In genomic region chr17:920190-920589, GRCh38 we compare ENCODE assay signal across 26 cellular contexts. TPM values are rescaled to one million over a fixed set of nuclear protein-coding genes. Genes with fewer than 3 reads are reported as not detected.
A peak's percentile ranks its signal among the peaks of the same experiment; 100 is the strongest.
DNase-seq lines count a peak whose midpoint lies in the region; FAIRE-seq and TF ChIP-seq lines count a peak whose summit lies in the region.
"Had no signal": no experiment of that assay in that cellular context is flagged by ENCODE, and none has a peak within 500 bp of the region (broad histone marks: within the 10 kb centered on the region; RNA-seq: fewer than 3 reads in every experiment).

No MANE protein-coding gene starts in this region.

- CTCF ChIA-PET in RWPE1 (lab: Yijun Ruan, JAX) = no interaction called here

- H4K91ac ChIP-seq in neuronal stem cell (ENCODE audit: low read depth, low read length, poor library complexity) = no peak overlapping the region

- peak overlapping the region; percentile 28 for H3K18ac ChIP-seq in neuronal stem cell (ENCODE audit: low read length)

- H3K4me1 ChIP-seq in kidney (ENCODE audit: control insufficient read depth in 1 of 2, insufficient read depth in 1 of 2, low read depth in 1 of 2, low read length in 2 of 2) (no peaks in the 10 kb centered on the region), neuronal stem cell (ENCODE audit: control insufficient read depth in 2 of 2, insufficient read depth in 1 of 2, low read depth in 1 of 2, low read length in 2 of 2) (peaks cover 11 to 12% of the 10 kb centered on the region in 2 donors)

- no peak overlapping the region for H2AK5ac ChIP-seq in neuronal stem cell (ENCODE audit: low read depth, low read length)

- no peak overlapping the region for H2BK120ac ChIP-seq in neuronal stem cell (ENCODE audit: low read depth, low read length)

- no CpG with 5 or more reads among the region's 16 CpGs for WGBS in neuronal stem cell (ENCODE audit: extremely low coverage in 2 of 2, insufficient read length in 2 of 2, insufficient replicate concordance in 1 of 2), 2 donors

- intact Hi-C loops in kidney (cut with DNase I) = no loop called here

- H3K23ac ChIP-seq in neuronal stem cell (ENCODE audit: low read depth, low read length, poor library complexity) = no peak overlapping the region

- H2BK5ac ChIP-seq in neuronal stem cell (ENCODE audit: low read length) = no peak overlapping the region

- no peak overlapping the region for H3K14ac ChIP-seq in neuronal stem cell (ENCODE audit: low read length)

- H3K9me3 ChIP-seq in kidney (ENCODE audit: control insufficient read depth in 1 of 2, low read length in 2 of 2) (no peaks in the 10 kb centered on the region), neuronal stem cell (replicated peaks in 1 of 2; ENCODE audit: control insufficient read depth in 2 of 2, insufficient read depth in 1 of 2, low read depth in 1 of 2, low read length in 2 of 2) (peaks cover 11 to 50% of the 10 kb centered on the region in 2 donors)
- H3K9me3 ChIP-seq: MG63 had no signal

- H3K4ac ChIP-seq in neuronal stem cell (ENCODE audit: low read length) = no peak overlapping the region

- POLR2A ChIA-PET in RWPE1 (lab: Yijun Ruan, JAX; ENCODE audit: low non-redundant PET) = no interaction called here

- H3K79me1 ChIP-seq in neuronal stem cell (ENCODE audit: low read depth, low read length) = peaks cover 11% of the 10 kb centered on the region

- H4K8ac ChIP-seq in neuronal stem cell (ENCODE audit: low read depth, low read length) = no peak overlapping the region

- no peak overlapping the region for H2BK15ac ChIP-seq in neuronal stem cell (ENCODE audit: low read length)

- H2AFZ ChIP-seq in neuronal stem cell (ENCODE audit: low read length) = no peak overlapping the region
- H2AFZ ChIP-seq: GM23338 had no signal

- H3K9ac ChIP-seq in kidney (ENCODE audit: low read length in 2 of 2) (no peak overlapping the region), neuronal stem cell (ENCODE audit: low read depth, low read length, poor library complexity) (no peak overlapping the region)
- H3K9ac ChIP-seq: BLaER1 treated with 17β-estradiol and CSF1 and Interleukin-3, amounts not matched to agents 10 nM and 100 nM had no signal

- no peak for DNase-seq in RWPE1 (ENCODE audit: low spot score)
- DNase-seq in kidney = peak; percentile 58
- DNase-seq in neuronal stem cell (ENCODE audit: low spot score) = no peak
- DNase-seq in activated T-cell treated with anti-CD3 and anti-CD28 coated beads, Interleukin-2, amount 50 U/mL, for 1 hour = no peak
- DNase-seq in activated naive CD4-positive, alpha-beta T cell treated with anti-CD3 and anti-CD28 coated beads, Interleukin-2, amount 50 U/mL, for 16 hours = no peak
- no peak for DNase-seq in DMS79 treated with DMSO at 0.1 percent for 48 hours (lab: John Stamatoyannopoulos, UW)
- DNase-seq in DMS114 treated with DMSO at 0.1 percent for 48 hours (lab: John Stamatoyannopoulos, UW; ENCODE audit: unreplicated experiment) = no peak
- DNase-seq: AML-193; CD4-positive, alpha-beta T cell; EL; GDM1; HCEC 1CT; IMR-90; KG1; MG63; NCI-H1105 treated with DMSO at 0.1 percent for 48 hours; NCI-H146; NCI-H1930; NCI-H2107; NCI-H524; NCI-H774; SHP77 had no signal

- H2BK12ac ChIP-seq in neuronal stem cell (ENCODE audit: low read length) = no peak overlapping the region

- H3K27ac ChIP-seq in RWPE1 = peak overlapping the region; percentile 98
- no peak overlapping the region for H3K27ac ChIP-seq in kidney (ENCODE audit: low read depth in 2 of 2, low read length in 2 of 2)
- no peak overlapping the region for H3K27ac ChIP-seq in neuronal stem cell (replicated peaks; ENCODE audit: low read length)
- H3K27ac ChIP-seq: BLaER1 treated with 17β-estradiol and CSF1 and Interleukin-3, amounts not matched to agents 10 nM and 100 nM had no signal

- H3K36me3 ChIP-seq in kidney (ENCODE audit: control insufficient read depth in 1 of 2, insufficient read depth in 2 of 2, low read length in 2 of 2) (no peaks in the 10 kb centered on the region), neuronal stem cell (replicated peaks in 1 of 2; ENCODE audit: control insufficient read depth in 2 of 2, insufficient read depth in 2 of 2, low read length in 2 of 2) (peaks cover 8 to 52% of the 10 kb centered on the region in 2 donors)

- FAIRE-seq in kidney (lab: Jason Lieb, UNC) = no peak
- FAIRE-seq: A549, GM12878 had no signal

- TF ChIP-seq CTCF in RWPE1 (conservative IDR thresholded peaks at IDR 0.05; ENCODE audit: low read depth) = no peak
- no peak for TF ChIP-seq CTCF in kidney (IDR thresholded peaks at IDR 0.05; ENCODE audit: borderline replicate concordance, extremely low read depth, insufficient read depth)

- H3K4me2 ChIP-seq in neuronal stem cell (ENCODE audit: insufficient read depth, low read length, poor library complexity, severe bottlenecking) = no peak overlapping the region
- H3K4me2 ChIP-seq: BLaER1 treated with 17β-estradiol and CSF1 and Interleukin-3, amounts not matched to agents 10 nM and 100 nM; GM23338 had no signal

- no peaks in the 10 kb centered on the region for H3K27me3 ChIP-seq in neuronal stem cell (ENCODE audit: control insufficient read depth in 3 of 3, insufficient read depth in 3 of 3, low read depth in 1 of 3, low read length in 3 of 3)
- H3K27me3 ChIP-seq: BLaER1 treated with 17β-estradiol and CSF1 and Interleukin-3, amounts not matched to agents 10 nM and 100 nM; MG63 had no signal

- H3K4me3 ChIP-seq in kidney (ENCODE audit: low read length in 2 of 2) (no peak overlapping the region), neuronal stem cell (ENCODE audit: low read length in 2 of 2) (no peak overlapping the region)
- H3K4me3 ChIP-seq: A549; BLaER1 treated with 17β-estradiol and CSF1 and Interleukin-3, amounts not matched to agents 10 nM and 100 nM; GM12878; GM23338; MG63 had no signal

RNA-seq across cellular contexts. Expression of gene NXN, which starts 59.4 kb away (rescaled TPM):
- total RNA-seq in kidney = 26.8 TPM
- 10.2 TPM for polyA plus RNA-seq in kidney (ENCODE audit: insufficient read depth, low read depth, low replicate concordance)
- polyA plus RNA-seq in neuronal stem cell (2013, experiment 1 of 2) = 68.2 TPM
- polyA plus RNA-seq in neuronal stem cell (2013, experiment 2 of 2) = 67.4 TPM
